In the genomic region with DNA sequence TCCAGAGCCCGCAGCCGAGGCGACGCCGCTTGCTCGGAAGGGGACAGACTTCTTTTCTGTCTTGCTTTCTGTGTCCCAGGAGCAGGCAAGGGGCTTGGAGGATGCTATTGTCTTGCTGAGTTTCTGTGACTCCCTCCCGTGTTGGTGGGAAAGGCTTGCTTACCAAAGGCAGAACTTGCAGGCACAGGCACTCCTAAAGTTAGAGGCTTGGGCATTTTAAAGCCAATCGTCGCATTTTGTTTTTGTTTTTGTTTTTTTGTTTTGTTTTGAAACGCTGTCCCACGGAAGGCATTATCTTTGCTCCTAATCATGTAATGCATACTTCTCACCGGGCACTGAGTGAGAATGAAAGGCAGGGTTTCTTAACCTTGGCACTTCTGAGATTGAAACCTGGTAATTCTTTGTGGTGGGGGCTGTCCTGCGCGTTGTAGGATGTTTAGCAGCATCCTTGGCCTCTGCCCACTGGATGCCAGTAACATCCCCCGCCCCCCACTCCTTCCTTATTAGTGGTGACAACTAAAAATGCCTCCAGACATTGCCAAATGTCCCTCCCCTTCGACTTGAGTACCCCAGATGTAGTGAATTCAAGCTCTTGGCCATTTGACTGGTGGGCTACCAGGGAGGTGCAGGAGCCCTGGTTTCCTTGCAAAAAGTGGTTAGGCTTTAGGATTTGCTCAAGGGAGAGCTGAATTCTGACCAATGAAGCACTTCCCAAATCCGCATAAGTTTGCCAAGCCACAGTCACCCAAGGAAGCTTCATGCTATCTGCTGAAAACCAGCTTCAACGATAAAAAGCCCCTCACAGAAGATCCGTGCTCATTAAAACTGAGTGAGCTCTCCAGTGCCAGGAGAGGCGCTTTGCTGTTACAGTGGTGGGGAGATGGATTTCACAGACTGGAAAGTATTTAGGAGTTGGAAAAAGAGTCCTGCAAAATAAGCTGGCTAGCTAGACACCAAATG, we compare ENCODE assay signal across 9 cellular contexts. TPM values are rescaled to one million over a fixed set of nuclear protein-coding genes. Genes with fewer than 3 reads are reported as not detected.
DNase-seq lines count a peak whose midpoint lies in the region; ATAC-seq lines count a peak whose summit lies in the region.
"Had no signal": no experiment of that assay in that cellular context is flagged by ENCODE, and none has a peak within 500 bp of the region (broad histone marks: within the 10 kb centered on the region; RNA-seq: fewer than 3 reads in every experiment).

No MANE protein-coding gene starts in this region.

- intact Hi-C loops in activated T-helper 2 cell treated with anti-CD3 and anti-CD28 coated beads, Interferon-gamma antibody, Interleukin-2, Interleukin-4, amounts not matched to agents 10 μg/mL and 5 μg/mL and 100 μg/mL, durations not matched to agents 14 hours and 24 hours and 36 hours (cut with micrococcal nuclease), result loop anchor here (2.0 to 10.0 kb wide), 4 partner anchors 41 to 549 kb away; a partner anchor contains a TSS

- no peaks in the 10 kb centered on the region for H3K9me3 Mint-ChIP-seq in activated T-helper 2 cell treated with anti-CD3 and anti-CD28 coated beads, Interferon-gamma antibody, Interleukin-2, Interleukin-4, amounts not matched to agents 10 μg/mL and 5 μg/mL and 100 μg/mL, durations not matched to agents 14 hours and 24 hours and 36 hours
- peaks cover 0 to 2% (median 0%) of the 10 kb centered on the region in 6 donors for H3K9me3 Mint-ChIP-seq in immature natural killer cell
- no peaks in the 10 kb centered on the region for H3K9me3 Mint-ChIP-seq in stimulated activated effector memory CD8-positive, alpha-beta T cell treated with anti-CD3 and anti-CD28 coated beads, Interleukin-12 subunit alpha, Interleukin-12 subunit beta, amount 100 ng/mL, for 72 hours

- peak overlapping the region; percentile 75 for H3K4me3 Mint-ChIP-seq in activated T-helper 2 cell treated with anti-CD3 and anti-CD28 coated beads, Interferon-gamma antibody, Interleukin-2, Interleukin-4, amounts not matched to agents 10 μg/mL and 5 μg/mL and 100 μg/mL, durations not matched to agents 14 hours and 24 hours and 36 hours (ENCODE audit: low read depth)
- peak overlapping the region; percentile 44 to 79 (median 65) for H3K4me3 Mint-ChIP-seq in immature natural killer cell
- peak overlapping the region; percentile 71 for H3K4me3 Mint-ChIP-seq in stimulated activated effector memory CD8-positive, alpha-beta T cell treated with anti-CD3 and anti-CD28 coated beads, Interleukin-12 subunit alpha, Interleukin-12 subunit beta, amount 100 ng/mL, for 72 hours

- peak; percentile 32 for DNase-seq in stimulated activated CD4-positive, alpha-beta T cell treated with anti-CD3 and anti-CD28 coated beads, Interleukin-15, amount 100 ng/mL, for 24 hours
- no peak for DNase-seq in stimulated activated CD4-positive, alpha-beta T cell treated with anti-CD3 and anti-CD28 coated beads, Interleukin-4, amount 100 ng/mL, for 4 hours
- DNase-seq in activated T-helper 2 cell treated with anti-CD3 and anti-CD28 coated beads, Interferon-gamma antibody, Interleukin-2, Interleukin-4, amounts not matched to agents 10 μg/mL and 5 μg/mL and 100 μg/mL, durations not matched to agents 14 hours and 24 hours and 36 hours (ENCODE audit: low spot score), result no peak
- DNase-seq in immature natural killer cell, result no peak
- DNase-seq in stimulated activated effector memory CD8-positive, alpha-beta T cell treated with anti-CD3 and anti-CD28 coated beads, Interleukin-12 subunit alpha, Interleukin-12 subunit beta, amount 100 ng/mL, for 72 hours (ENCODE audit: low spot score in 2 of 2), result peak in 1 of 2 donors; percentile 55

- H3K36me3 Mint-ChIP-seq in activated T-helper 2 cell treated with anti-CD3 and anti-CD28 coated beads, Interferon-gamma antibody, Interleukin-2, Interleukin-4, amounts not matched to agents 10 μg/mL and 5 μg/mL and 100 μg/mL, durations not matched to agents 14 hours and 24 hours and 36 hours (ENCODE audit: low read depth), result no peaks in the 10 kb centered on the region
- H3K36me3 Mint-ChIP-seq in immature natural killer cell, result no peaks in the 10 kb centered on the region
- H3K36me3 Mint-ChIP-seq in stimulated activated effector memory CD8-positive, alpha-beta T cell treated with anti-CD3 and anti-CD28 coated beads, Interleukin-12 subunit alpha, Interleukin-12 subunit beta, amount 100 ng/mL, for 72 hours, result no peaks in the 10 kb centered on the region

- ATAC-seq in stimulated activated effector memory CD8-positive, alpha-beta T cell treated with anti-CD3 and anti-CD28 coated beads, Interleukin-12 subunit alpha, Interleukin-12 subunit beta, amount 100 ng/mL, for 72 hours, result peak; percentile 64
- ATAC-seq in GM18907 (IDR thresholded peaks at IDR 0.05; ENCODE audit: unreplicated experiment) (no peak), HG03521 (IDR thresholded peaks at IDR 0.05; ENCODE audit: unreplicated experiment) (no peak), HG03159 (IDR thresholded peaks at IDR 0.05; ENCODE audit: unreplicated experiment) (no peak)

- peaks cover 10% of the 10 kb centered on the region for H3K4me1 Mint-ChIP-seq in activated T-helper 2 cell treated with anti-CD3 and anti-CD28 coated beads, Interferon-gamma antibody, Interleukin-2, Interleukin-4, amounts not matched to agents 10 μg/mL and 5 μg/mL and 100 μg/mL, durations not matched to agents 14 hours and 24 hours and 36 hours (ENCODE audit: low read depth)
- peaks cover 14 to 15% of the 10 kb centered on the region in 2 donors for H3K4me1 Mint-ChIP-seq in immature natural killer cell
- H3K4me1 Mint-ChIP-seq in stimulated activated effector memory CD8-positive, alpha-beta T cell treated with anti-CD3 and anti-CD28 coated beads, Interleukin-12 subunit alpha, Interleukin-12 subunit beta, amount 100 ng/mL, for 72 hours, result peaks cover 19% of the 10 kb centered on the region

- no peak overlapping the region for H3K27ac Mint-ChIP-seq in activated T-helper 2 cell treated with anti-CD3 and anti-CD28 coated beads, Interferon-gamma antibody, Interleukin-2, Interleukin-4, amounts not matched to agents 10 μg/mL and 5 μg/mL and 100 μg/mL, durations not matched to agents 14 hours and 24 hours and 36 hours
- no peak overlapping the region for H3K27ac Mint-ChIP-seq in immature natural killer cell
- H3K27ac Mint-ChIP-seq in stimulated activated effector memory CD8-positive, alpha-beta T cell treated with anti-CD3 and anti-CD28 coated beads, Interleukin-12 subunit alpha, Interleukin-12 subunit beta, amount 100 ng/mL, for 72 hours, result no peak overlapping the region

- H3K27me3 Mint-ChIP-seq in activated T-helper 2 cell treated with anti-CD3 and anti-CD28 coated beads, Interferon-gamma antibody, Interleukin-2, Interleukin-4, amounts not matched to agents 10 μg/mL and 5 μg/mL and 100 μg/mL, durations not matched to agents 14 hours and 24 hours and 36 hours (ENCODE audit: low read depth), result peaks cover 64% of the 10 kb centered on the region
- peaks cover 18 to 39% (median 19%) of the 10 kb centered on the region in 3 donors for H3K27me3 Mint-ChIP-seq in immature natural killer cell (ENCODE audit: low read depth in 3 of 3)

RNA-seq across cellular contexts. Expression of a gene that starts 1.1 kb away (rescaled TPM):
- total RNA-seq in activated T-helper 2 cell treated with anti-CD3 and anti-CD28 coated beads, Interferon-gamma antibody, Interleukin-2, Interleukin-4, amounts not matched to agents 10 μg/mL and 5 μg/mL and 100 μg/mL, durations not matched to agents 14 hours and 24 hours and 36 hours, result 0.05 TPM in 1 of 2 replicates, not detected in the other
- polyA plus RNA-seq in immature natural killer cell, result not detected

RNA-seq across cellular contexts. Expression of a gene that starts 39.7 kb away (rescaled TPM):
- not detected in 2 replicates for total RNA-seq in activated T-helper 2 cell treated with anti-CD3 and anti-CD28 coated beads, Interferon-gamma antibody, Interleukin-2, Interleukin-4, amounts not matched to agents 10 μg/mL and 5 μg/mL and 100 μg/mL, durations not matched to agents 14 hours and 24 hours and 36 hours
- not detected for polyA plus RNA-seq in immature natural killer cell
- total RNA-seq: glomerular endothelial cell had no signal
